ENCODE assay signal across 7 cellular contexts in genomic region chr1:154870734-154871133, GRCh38.
DNase-seq lines count a peak whose midpoint lies in the region; TF ChIP-seq lines count a peak whose summit lies in the region.

No MANE protein-coding gene starts in this region.

- peaks cover 5% of the 10 kb centered on the region for H3K4me1 ChIP-seq in HEK293 (ENCODE audit: control insufficient read depth, insufficient read depth, low read length)
- H3K4me1 ChIP-seq in iPS-15b (ENCODE audit: control insufficient read depth, insufficient read depth, low read length): peaks cover 7% of the 10 kb centered on the region
- peaks cover 26% of the 10 kb centered on the region for H3K4me1 ChIP-seq in stomach smooth muscle (ENCODE audit: control insufficient read depth, insufficient read depth, low read length)

- no peak for DNase-seq in Ammon's horn (ENCODE audit: low spot score)
- no peak for DNase-seq in COR-L47 (lab: John Stamatoyannopoulos, UW)
- no peak for DNase-seq in NCI-H226

- H3K27ac ChIP-seq in HEK293 (ENCODE audit: extremely low read depth, low read depth, low read length) (no peak overlapping the region), VCaP (peak overlapping the region; percentile 13; the same call in 1 of the 2 replicates), stomach smooth muscle (ENCODE audit: low read length) (no peak overlapping the region)

- TF ChIP-seq CTCF in HEK293 (tag by site-specific recombination; IDR thresholded peaks at IDR 0.05) (no peak), VCaP (conservative IDR thresholded peaks at IDR 0.05) (no peak)

- no peak overlapping the region for H3K4me3 ChIP-seq in HEK293 (ENCODE audit: low read depth, low read length)
- H3K4me3 ChIP-seq in iPS-15b (ENCODE audit: low read depth, low read length): peak overlapping the region; percentile 33
- peak overlapping the region; percentile 18 to 76 for H3K4me3 ChIP-seq in stomach smooth muscle (ENCODE audit: low read length in 2 of 2)

- H3K9ac ChIP-seq in iPS-15b (ENCODE audit: low read depth, low read length) (no peak overlapping the region), stomach smooth muscle (ENCODE audit: low read length in 2 of 2) (peak overlapping the region; percentile 8 to 42)

- POLR2A ChIA-PET in HEK293 (lab: Yijun Ruan, JAX): interaction anchor here (0.9 to 1.3 kb wide), 5 partner anchors 8 to 66 kb away, joined by 3 to 6 read pairs (median 4); partner anchors contain the start of gene PMVK

- CTCF ChIA-PET in HEK293 (lab: Yijun Ruan, JAX): interaction anchor here (0.6 to 2.3 kb wide), 5 partner anchors 8 to 201 kb away, joined by 3 to 11 read pairs (median 3); no protein-coding TSS in a partner anchor

- H3K27me3 ChIP-seq in iPS-15b (ENCODE audit: control insufficient read depth, insufficient read depth, low read length) (peaks cover 38% of the 10 kb centered on the region), stomach smooth muscle (ENCODE audit: control insufficient read depth in 1 of 2, insufficient read depth in 2 of 2, low read length in 2 of 2) (peaks cover 0 to 14% of the 10 kb centered on the region in 2 donors)

- no peaks in the 10 kb centered on the region for H3K36me3 ChIP-seq in HEK293 (ENCODE audit: control insufficient read depth in 2 of 2, insufficient read depth in 1 of 2, low read length in 2 of 2)
- no peaks in the 10 kb centered on the region for H3K36me3 ChIP-seq in iPS-15b (ENCODE audit: control insufficient read depth, insufficient read depth, low read length)
- H3K36me3 ChIP-seq in stomach smooth muscle (ENCODE audit: control insufficient read depth in 2 of 2, insufficient read depth in 2 of 2, low read length in 2 of 2): no peaks in the 10 kb centered on the region

- H3K9me3 ChIP-seq in HEK293 (ENCODE audit: control insufficient read depth, insufficient read depth, low read depth, low read length) (no peaks in the 10 kb centered on the region), iPS-15b (ENCODE audit: control insufficient read depth, insufficient read depth, low read length) (no peaks in the 10 kb centered on the region), stomach smooth muscle (ENCODE audit: control insufficient read depth in 2 of 2, low read length in 2 of 2) (no peaks in the 10 kb centered on the region)

TF ChIP-seq in HEK293, 187 proteins besides CTCF, POLR2A, EP300 and RAD21 (continues in another document):
- peak; percentile 90 for TF ChIP-seq ATF2 (tag by site-specific recombination; IDR thresholded peaks at IDR 0.05; ENCODE audit: low read depth)
- no peak for TF ChIP-seq ZNF518A (tag by site-specific recombination; conservative IDR thresholded peaks at IDR 0.05; ENCODE audit: low read depth)
- TF ChIP-seq ZBTB17 (tag by site-specific recombination; IDR thresholded peaks at IDR 0.05): no peak
- TF ChIP-seq KLF9 (tag by site-specific recombination; IDR thresholded peaks at IDR 0.05; ENCODE audit: low read depth): no peak
- no peak for TF ChIP-seq ZNF311 (tag by site-specific recombination; IDR thresholded peaks at IDR 0.05; ENCODE audit: borderline replicate concordance)
- TF ChIP-seq ZNF202 (tag by site-specific recombination; IDR thresholded peaks at IDR 0.05; ENCODE audit: borderline replicate concordance): no peak
- no peak for TF ChIP-seq TSHZ1 (tag by site-specific recombination; IDR thresholded peaks at IDR 0.05; ENCODE audit: borderline replicate concordance)
- no peak for TF ChIP-seq ZNF670 (tag by site-specific recombination; IDR thresholded peaks at IDR 0.05; ENCODE audit: low read depth)
